ENCODE assay signal across 9 cellular contexts in the genomic region with DNA sequence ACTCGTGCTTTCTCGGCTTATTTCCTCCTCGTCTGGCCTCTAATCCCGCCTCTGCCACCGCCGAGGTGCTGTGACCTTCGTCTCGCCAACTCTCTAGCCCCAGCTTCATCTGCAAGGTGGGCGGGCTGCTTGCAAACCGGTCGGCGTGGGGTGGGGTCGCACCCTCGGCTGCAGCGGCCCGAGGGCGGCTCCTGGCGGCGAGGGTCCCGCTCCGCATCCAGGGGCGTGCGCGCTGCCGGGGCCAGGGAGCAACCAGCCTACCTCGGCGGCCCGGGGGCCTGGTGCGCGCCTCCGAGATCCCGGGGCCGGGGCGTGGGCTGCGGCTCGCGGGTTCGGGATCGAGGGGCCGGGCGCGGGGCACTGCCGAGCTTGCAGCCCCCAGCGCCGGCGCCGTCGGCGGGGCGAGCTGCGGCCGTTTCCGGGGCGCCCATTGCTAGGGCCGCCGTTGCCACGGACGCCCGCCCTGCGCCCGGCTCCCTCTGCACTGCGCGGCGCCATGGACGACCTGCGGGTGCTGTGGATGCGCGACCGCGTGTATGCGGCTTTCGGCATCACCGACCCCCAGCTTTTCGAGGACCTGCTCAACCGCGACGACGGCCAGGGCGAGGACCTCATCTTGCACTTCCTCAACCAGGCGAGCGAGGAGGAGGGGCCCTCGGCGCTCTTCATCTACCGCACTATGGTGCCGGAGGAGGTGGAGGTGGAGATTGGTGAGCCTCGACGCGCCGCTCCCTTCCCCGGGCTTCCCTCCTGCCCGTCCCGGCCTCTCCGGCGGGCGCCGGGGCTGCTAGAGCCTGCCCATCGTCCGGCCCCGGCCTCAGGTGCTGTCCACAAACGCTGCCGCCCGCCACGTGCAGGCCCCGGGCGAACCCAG. TPM values are rescaled to one million over a fixed set of nuclear protein-coding genes. Genes with fewer than 3 reads are reported as not detected.
DNase-seq lines count a peak whose midpoint lies in the region; ATAC-seq, FAIRE-seq and TF ChIP-seq lines count a peak whose summit lies in the region.
"Had no signal": no experiment of that assay in that cellular context is flagged by ENCODE, and none has a peak within 500 bp of the region (broad histone marks: within the 10 kb centered on the region; RNA-seq: fewer than 3 reads in every experiment).

A gene with protein sequence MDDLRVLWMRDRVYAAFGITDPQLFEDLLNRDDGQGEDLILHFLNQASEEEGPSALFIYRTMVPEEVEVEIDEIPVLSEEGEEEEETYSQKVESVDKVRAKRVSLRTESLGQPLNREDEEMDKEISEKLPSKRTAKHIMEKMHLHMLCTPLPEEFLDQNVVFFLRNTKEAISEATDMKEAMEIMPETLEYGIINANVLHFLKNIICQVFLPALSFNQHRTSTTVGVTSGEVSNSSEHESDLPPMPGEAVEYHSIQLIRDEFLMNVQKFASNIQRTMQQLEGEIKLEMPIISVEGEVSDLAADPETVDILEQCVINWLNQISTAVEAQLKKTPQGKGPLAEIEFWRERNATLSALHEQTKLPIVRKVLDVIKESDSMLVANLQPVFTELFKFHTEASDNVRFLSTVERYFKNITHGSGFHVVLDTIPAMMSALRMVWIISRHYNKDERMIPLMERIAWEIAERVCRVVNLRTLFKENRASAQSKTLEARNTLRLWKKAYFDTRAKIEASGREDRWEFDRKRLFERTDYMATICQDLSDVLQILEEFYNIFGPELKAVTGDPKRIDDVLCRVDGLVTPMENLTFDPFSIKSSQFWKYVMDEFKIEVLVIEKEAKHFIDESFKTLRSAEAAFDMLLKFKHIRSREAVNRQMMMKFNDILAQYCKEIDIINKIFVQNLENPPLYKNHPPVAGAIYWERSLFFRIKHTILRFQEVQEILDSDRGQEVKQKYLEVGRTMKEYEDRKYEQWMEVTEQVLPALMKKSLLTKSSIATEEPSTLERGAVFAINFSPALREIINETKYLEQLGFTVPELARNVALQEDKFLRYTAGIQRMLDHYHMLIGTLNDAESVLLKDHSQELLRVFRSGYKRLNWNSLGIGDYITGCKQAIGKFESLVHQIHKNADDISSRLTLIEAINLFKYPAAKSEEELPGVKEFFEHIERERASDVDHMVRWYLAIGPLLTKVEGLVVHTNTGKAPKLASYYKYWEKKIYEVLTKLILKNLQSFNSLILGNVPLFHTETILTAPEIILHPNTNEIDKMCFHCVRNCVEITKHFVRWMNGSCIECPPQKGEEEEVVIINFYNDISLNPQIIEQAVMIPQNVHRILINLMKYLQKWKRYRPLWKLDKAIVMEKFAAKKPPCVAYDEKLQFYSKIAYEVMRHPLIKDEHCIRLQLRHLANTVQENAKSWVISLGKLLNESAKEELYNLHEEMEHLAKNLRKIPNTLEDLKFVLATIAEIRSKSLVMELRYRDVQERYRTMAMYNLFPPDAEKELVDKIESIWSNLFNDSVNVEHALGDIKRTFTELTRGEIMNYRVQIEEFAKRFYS (N-terminal part only) (plus strand): TSS at position 461 of the 874 bp plus-strand sequence. CDS start 36 bp downstream, at position 497.

- H3K27me3 ChIP-seq in colonic mucosa = no peaks in the 10 kb centered on the region

- DNase-seq in A549 (ENCODE audit: low read depth in 1 of 2, low spot score in 1 of 2) (no peak), colonic mucosa (peak; percentile 54), memory B cell (ENCODE audit: low spot score in 2 of 2) (peak; percentile 22 to 60), inferior parietal cortex (ENCODE audit: extremely low spot score) (no peak)
- peak; percentile 35 for DNase-seq in T-helper 2 cell treated with Interferon-gamma antibody and Interleukin-4, amounts not matched to agents 5 μg/mL and 100 μg/mL, for 36 hours (ENCODE audit: low spot score)
- DNase-seq in stimulated activated naive CD8-positive, alpha-beta T cell treated with anti-CD3 and anti-CD28 coated beads, Interleukin-15, Interleukin-2, amounts not matched to agents 100 U/mL and 50 U/mL, for 24 hours = peak; percentile 74

- H3K4me1 ChIP-seq in A549 = no peaks in the 10 kb centered on the region
- no peaks in the 10 kb centered on the region for H3K4me1 ChIP-seq in colonic mucosa

- no peak for TF ChIP-seq POLR2A in A549 (IDR thresholded peaks at IDR 0.05; ENCODE audit: low read length)
- no peak for TF ChIP-seq POLR2A in GM18505 (IDR thresholded peaks at IDR 0.05; ENCODE audit: borderline replicate concordance, extremely low read depth, insufficient read depth, insufficient read length)

- H3K27me3 Mint-ChIP-seq in T-helper 2 cell treated with Interferon-gamma antibody and Interleukin-4, amounts not matched to agents 5 μg/mL and 100 μg/mL, for 36 hours (ENCODE audit: low read depth) = no peaks in the 10 kb centered on the region
- no peaks in the 10 kb centered on the region for H3K27me3 Mint-ChIP-seq in memory B cell

- peak within 1 kb of the TSS; percentile 19; the same call in 1 of the 3 replicates for H3K4me2 ChIP-seq in A549

- no peak within 1 kb of the TSS for H3K27ac ChIP-seq in A549
- H3K27ac ChIP-seq in colonic mucosa = peak within 1 kb of the TSS; percentile 14
- H3K27ac ChIP-seq: epithelial cell of prostate had no signal

- TF ChIP-seq RAD21 in A549 (conservative IDR thresholded peaks at IDR 0.05 in 1 of 2, IDR thresholded peaks at IDR 0.05 in 1 of 2) = no peak

- no peaks in the 10 kb centered on the region for H3K9me3 Mint-ChIP-seq in T-helper 2 cell treated with Interferon-gamma antibody and Interleukin-4, amounts not matched to agents 5 μg/mL and 100 μg/mL, for 36 hours
- H3K9me3 Mint-ChIP-seq in memory B cell = no peaks in the 10 kb centered on the region

- peak within 1 kb of the TSS; percentile 46 to 60 for H3K9ac ChIP-seq in colonic mucosa (ENCODE audit: low read depth in 2 of 2, low read length in 2 of 2)

- CTCF ChIA-PET in A549 (lab: Yijun Ruan, JAX) = no interaction called here

- H3K4me3 ChIP-seq in A549 (peak within 1 kb of the TSS; percentile 22; the same call in 1 of the 3 replicates), colonic mucosa (peak within 1 kb of the TSS; percentile 58)

- peaks cover 6% of the 10 kb centered on the region for H3K4me1 Mint-ChIP-seq in T-helper 2 cell treated with Interferon-gamma antibody and Interleukin-4, amounts not matched to agents 5 μg/mL and 100 μg/mL, for 36 hours (ENCODE audit: low read depth)
- no peaks in the 10 kb centered on the region for H3K4me1 Mint-ChIP-seq in memory B cell

- H3K9me3 ChIP-seq in A549 (no peaks in the 10 kb centered on the region), colonic mucosa (no peaks in the 10 kb centered on the region)

- no peaks in the 10 kb centered on the region for H3K36me3 ChIP-seq in colonic mucosa

- FAIRE-seq in A549 (lab: Jason Lieb, UNC) = no peak

- peaks cover 12% of the 10 kb centered on the region for H3K36me3 Mint-ChIP-seq in T-helper 2 cell treated with Interferon-gamma antibody and Interleukin-4, amounts not matched to agents 5 μg/mL and 100 μg/mL, for 36 hours (ENCODE audit: low read depth)
- H3K36me3 Mint-ChIP-seq in memory B cell = peaks cover 4% of the 10 kb centered on the region

- H3K27ac Mint-ChIP-seq in T-helper 2 cell treated with Interferon-gamma antibody and Interleukin-4, amounts not matched to agents 5 μg/mL and 100 μg/mL, for 36 hours = peak within 1 kb of the TSS; percentile 7
- H3K27ac Mint-ChIP-seq in memory B cell = no peak within 1 kb of the TSS

- intact Hi-C loops in colonic mucosa (cut with DNase I) = no loop called here

- POLR2A ChIA-PET in A549 (lab: Yijun Ruan, JAX) = no interaction called here

- TF ChIP-seq CTCF in A549 (IDR thresholded peaks at IDR 0.05) = no peak
- TF ChIP-seq CTCF in colonic mucosa (IDR thresholded peaks at IDR 0.05) = no peak

- peak within 1 kb of the TSS; percentile 78 for H3K4me3 Mint-ChIP-seq in T-helper 2 cell treated with Interferon-gamma antibody and Interleukin-4, amounts not matched to agents 5 μg/mL and 100 μg/mL, for 36 hours
- peak within 1 kb of the TSS; percentile 88 for H3K4me3 Mint-ChIP-seq in memory B cell

- 83% methylated on average over 63 of the region's 105 CpGs for WGBS in A549 (ENCODE audit: missing lambda C conversion rate)

- no peak for TF ChIP-seq EP300 in A549 (IDR thresholded peaks at IDR 0.05)

- ATAC-seq in A549 (peak in 1 of 2 experiments; percentile 60; a peak in 4 of 6 replicates), GM18505 (IDR thresholded peaks at IDR 0.05; ENCODE audit: unreplicated experiment) (peak; percentile 77), HG03196 (IDR thresholded peaks at IDR 0.05; ENCODE audit: unreplicated experiment) (peak; percentile 70), memory B cell (ENCODE audit: low read depth) (peak; percentile 80)
- ATAC-seq in stimulated activated naive CD8-positive, alpha-beta T cell treated with anti-CD3 and anti-CD28 coated beads, Interleukin-15, Interleukin-2, amounts not matched to agents 100 U/mL and 50 U/mL, for 24 hours = peak; percentile 84

TF ChIP-seq in A549, 52 proteins besides CTCF, POLR2A, EP300 and RAD21 (continues in another document):
- TF ChIP-seq CHD4 (IDR thresholded peaks at IDR 0.05; ENCODE audit: borderline replicate concordance) (no peak), POLR2AphosphoS2 (conservative IDR thresholded peaks at IDR 0.05; ENCODE audit: low read length) (no peak), CBX8 (IDR thresholded peaks at IDR 0.05) (no peak), RARB (CRISPR knock-in tag; IDR thresholded peaks at IDR 0.05) (no peak), GATA3 (IDR thresholded peaks at IDR 0.05; ENCODE audit: borderline replicate concordance) (no peak), ZFP36 (IDR thresholded peaks at IDR 0.05; ENCODE audit: borderline replicate concordance, partially characterized antibody) (no peak), KDM5A (IDR thresholded peaks at IDR 0.05) (no peak)
- TF ChIP-seq, protein P1, sequence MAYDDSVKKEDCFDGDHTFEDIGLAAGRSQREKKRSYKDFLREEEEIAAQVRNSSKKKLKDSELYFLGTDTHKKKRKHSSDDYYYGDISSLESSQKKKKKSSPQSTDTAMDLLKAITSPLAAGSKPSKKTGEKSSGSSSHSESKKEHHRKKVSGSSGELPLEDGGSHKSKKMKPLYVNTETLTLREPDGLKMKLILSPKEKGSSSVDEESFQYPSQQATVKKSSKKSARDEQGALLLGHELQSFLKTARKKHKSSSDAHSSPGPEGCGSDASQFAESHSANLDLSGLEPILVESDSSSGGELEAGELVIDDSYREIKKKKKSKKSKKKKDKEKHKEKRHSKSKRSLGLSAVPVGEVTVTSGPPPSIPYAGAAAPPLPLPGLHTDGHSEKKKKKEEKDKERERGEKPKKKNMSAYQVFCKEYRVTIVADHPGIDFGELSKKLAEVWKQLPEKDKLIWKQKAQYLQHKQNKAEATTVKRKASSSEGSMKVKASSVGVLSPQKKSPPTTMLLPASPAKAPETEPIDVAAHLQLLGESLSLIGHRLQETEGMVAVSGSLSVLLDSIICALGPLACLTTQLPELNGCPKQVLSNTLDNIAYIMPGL (CRISPR knock-in tag; IDR thresholded peaks at IDR 0.05; ENCODE audit: borderline replicate concordance) = no peak

RNA-seq across cellular contexts. Expression of the gene that starts here (rescaled TPM):
- 0.36 and 0.39 TPM in 2 replicates for polyA plus RNA-seq in A549 (2011; rRNA removed)
- polyA plus RNA-seq in A549 (2012; cell fraction: cytosol; rRNA removed) = 0.12 and 0.21 TPM in 2 replicates
- polyA plus RNA-seq in A549 (2012; cell fraction: nucleus; rRNA removed) = 0.25 and 0.32 TPM in 2 replicates
- polyA plus RNA-seq in A549 (2017; fragmentation: RNase III; extraction: RNeasy Plus Mini Kit Qiagen cat#74134 plus additional on column Dnase treatment) = 0.14 to 0.37 TPM (median 0.37 TPM) in 3 replicates
- polyA minus RNA-seq in A549 (2011; rRNA and poly(A)+ RNA removed) = 0.88 and 1.1 TPM in 2 replicates
- total RNA-seq in colonic mucosa = under 1 TPM; 0.32 to 0.35 TPM

Comparison
In these comparisons a context has a peak if more than half of its experiments do, and no peak if none do; other contexts are left out.
1. Peak in DNase-seq, H3K4me3 ChIP-seq, H3K27ac ChIP-seq and H3K9ac ChIP-seq in colonic mucosa; RNA of the gene not detected or under 1 TPM.
2. DNase-seq: peak in T-helper 2 cell treated with Interferon-gamma antibody and Interleukin-4, amounts not matched to agents 5 μg/mL and 100 μg/mL, for 36 hours (single experiment), memory B cell (2 of 2) and stimulated activated naive CD8-positive, alpha-beta T cell treated with anti-CD3 and anti-CD28 coated beads, Interleukin-15, Interleukin-2, amounts not matched to agents 100 U/mL and 50 U/mL, for 24 hours (single experiment); none in A549 (0 of 2) and inferior parietal cortex (single experiment).